ENCODE assay signal across 28 cellular contexts in genomic region chr4:84341559-84341958, GRCh38.
"Had no signal": no experiment of that assay in that cellular context is flagged by ENCODE, and none has a peak within 500 bp of the region (broad histone marks: within the 10 kb centered on the region; RNA-seq: fewer than 3 reads in every experiment).

No MANE protein-coding gene starts in this region.

- H3K4me3 Mint-ChIP-seq: dendritic cell treated with granulocyte-macrophage colony-stimulating factor and Interleukin-4, amounts not matched to agents 40 ng/mL and 50 ng/mL, for 4 days; effector memory CD8-positive, alpha-beta T cell; endodermal cell had no signal

- H3K27me3 Mint-ChIP-seq: dendritic cell treated with granulocyte-macrophage colony-stimulating factor and Interleukin-4, amounts not matched to agents 40 ng/mL and 50 ng/mL, for 4 days; effector memory CD8-positive, alpha-beta T cell had no signal

- H3K4me1 ChIP-seq: colonic mucosa, esophagus muscularis mucosa, esophagus squamous epithelium, foreskin keratinocyte, gastrocnemius medialis, gastroesophageal sphincter, heart left ventricle, heart right ventricle had no signal

- H3K27ac ChIP-seq: colonic mucosa, coronary artery, dorsolateral prefrontal cortex, epithelial cell of prostate, esophagus muscularis mucosa, esophagus squamous epithelium, foreskin keratinocyte, gastrocnemius medialis, gastroesophageal sphincter, heart left ventricle, heart right ventricle had no signal

- H3K27me3 ChIP-seq: colonic mucosa, esophagus muscularis mucosa, esophagus squamous epithelium, gastrocnemius medialis, gastroesophageal sphincter, heart left ventricle, heart right ventricle had no signal

- DNase-seq: colonic mucosa; cortex of kidney; dermis blood vessel endothelial cell; dorsolateral prefrontal cortex; effector CD4-positive, alpha-beta T cell; effector CD8-positive, alpha-beta T cell; effector memory CD4-positive, alpha-beta T cell; effector memory CD8-positive, alpha-beta T cell; endodermal cell; erythroblast; esophagus squamous epithelium; foreskin fibroblast; foreskin keratinocyte; foreskin melanocyte; gastrocnemius medialis; head of caudate nucleus; heart left ventricle; heart right ventricle had no signal

- H3K36me3 ChIP-seq: colonic mucosa, esophagus muscularis mucosa, esophagus squamous epithelium, gastrocnemius medialis, gastroesophageal sphincter, heart left ventricle, heart right ventricle had no signal

- ATAC-seq: effector memory CD8-positive, alpha-beta T cell; esophagus mucosa; foreskin keratinocyte; gastrocnemius medialis; gastroesophageal sphincter; heart left ventricle; heart right ventricle had no signal

- H3K4me1 Mint-ChIP-seq: endodermal cell had no signal

- H3K27ac Mint-ChIP-seq: dendritic cell treated with granulocyte-macrophage colony-stimulating factor and Interleukin-4, amounts not matched to agents 40 ng/mL and 50 ng/mL, for 4 days; effector memory CD8-positive, alpha-beta T cell; endodermal cell had no signal

- FAIRE-seq: colon, endometrium, endothelial cell of umbilical vein, frontal cortex had no signal

- H3K9me3 ChIP-seq: colonic mucosa, gastrocnemius medialis had no signal

- H3K4me3 ChIP-seq: colonic mucosa, coronary artery, dorsolateral prefrontal cortex, esophagus muscularis mucosa, esophagus squamous epithelium, gastrocnemius medialis, gastroesophageal sphincter, heart left ventricle, heart right ventricle had no signal
